ENCODE assay signal across 1 cellular context in the genomic region with DNA sequence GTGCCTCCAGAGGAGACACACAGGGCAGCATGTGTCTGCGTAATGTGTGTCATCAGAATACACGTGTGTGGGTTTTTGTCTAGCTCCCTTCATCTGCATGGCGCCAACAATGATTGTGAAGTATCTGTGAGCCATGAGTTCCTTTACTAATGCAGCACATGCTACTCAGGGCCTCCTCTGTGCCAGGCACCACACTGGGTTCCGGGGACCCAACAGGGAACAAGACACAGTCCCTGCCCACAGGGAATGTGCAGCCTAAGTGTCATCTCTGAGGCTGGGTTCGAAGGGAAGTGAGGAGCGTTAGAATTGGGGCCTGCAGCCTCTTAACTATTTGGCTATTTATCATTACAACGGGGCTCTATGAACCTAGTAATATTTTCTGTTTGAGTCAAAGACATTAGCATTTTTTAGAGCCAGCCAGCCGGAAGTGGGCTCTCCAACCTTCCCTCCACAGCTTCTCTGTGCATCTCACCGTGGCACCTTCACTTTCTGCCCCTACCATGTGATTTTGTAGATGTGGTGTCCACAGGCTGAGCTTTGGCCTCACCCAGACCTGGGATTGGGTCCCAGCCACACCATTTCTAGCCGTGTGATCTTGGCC.
TF ChIP-seq lines count a peak whose summit lies in the region.

No MANE protein-coding gene starts in this region.

TF ChIP-seq in endothelial cell of umbilical vein, 7 proteins besides CTCF, POLR2A, EP300 and RAD21 (continued from another document):
- no peak for TF ChIP-seq EZH2 (IDR thresholded peaks at IDR 0.05; ENCODE audit: borderline replicate concordance, low read depth, low read length, severe bottlenecking)
